In the genomic region with DNA sequence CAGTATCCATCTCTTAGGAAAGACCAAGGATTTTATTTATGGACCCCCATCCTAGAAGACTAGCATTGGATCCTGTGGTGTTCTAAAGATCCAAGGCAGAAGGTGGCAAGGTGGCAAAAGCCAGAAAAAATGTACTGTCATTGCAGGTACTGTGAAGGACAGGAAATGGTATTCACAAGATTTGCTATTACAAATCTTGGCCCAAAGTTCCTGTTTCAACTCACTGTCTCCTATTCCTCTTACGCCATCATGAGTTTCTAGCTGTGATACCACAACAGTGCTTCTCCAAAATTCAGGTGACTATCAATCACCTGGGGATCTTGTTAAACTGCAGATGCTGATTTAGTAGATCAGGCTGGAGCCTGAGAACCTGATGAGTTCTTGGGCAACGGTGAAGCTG, we compare ENCODE assay signal across 18 cellular contexts. TPM values are rescaled to one million over a fixed set of nuclear protein-coding genes. Genes with fewer than 3 reads are reported as not detected.
DNase-seq lines count a peak whose midpoint lies in the region; ATAC-seq, FAIRE-seq and TF ChIP-seq lines count a peak whose summit lies in the region.
"Had no signal": no experiment of that assay in that cellular context is flagged by ENCODE, and none has a peak within 500 bp of the region (broad histone marks: within the 10 kb centered on the region; RNA-seq: fewer than 3 reads in every experiment).

No MANE protein-coding gene starts in this region.

- DNase-seq in AML-193 (lab: John Stamatoyannopoulos, UW) (peak; percentile 3 to 20), mucosa of descending colon (no peak), GM19239 (ENCODE audit: insufficient read length, low spot score) (no peak), adrenal gland (no peak)
- no peak for DNase-seq in CD8-positive, alpha-beta T cell
- DNase-seq in activated CD4-positive, alpha-beta memory T cell treated with anti-CD3 and anti-CD28 coated beads for 36 hours = no peak
- DNase-seq in stimulated activated naive CD4-positive, alpha-beta T cell treated with Interleukin-2 at 50 U/mL for 16 hours (lab: John Stamatoyannopoulos, UW) = no peak
- DNase-seq: activated effector memory CD4-positive, alpha-beta T cell treated with Interleukin-2 at 50 U/mL for 16 hours; heart right ventricle; left colon; mesenchymal stem cell; NCI-H1694 treated with DMSO at 0.1 percent for 48 hours; NCI-H526 treated with DMSO at 0.1 percent for 48 hours; stimulated activated CD4-positive, alpha-beta T cell treated with anti-CD3 and anti-CD28 coated beads, Interleukin-12 subunit alpha, Interleukin-12 subunit beta, amount 100 ng/mL, for 4 hours had no signal

- CTCF ChIA-PET in CD8-positive, alpha-beta T cell (lab: Charles Lee) = interaction anchor here (0.8 to 2.0 kb wide), 6 partner anchors 8 to 154 kb away, joined by 3 to 6 read pairs (median 4); no protein-coding TSS in a partner anchor
- CTCF ChIA-PET in activated CD4-positive, alpha-beta memory T cell treated with anti-CD3 and anti-CD28 coated beads for 36 hours (lab: Charles Lee) = interaction anchor here (0.6 to 2.3 kb wide), 3 partner anchors 9 to 244 kb away, joined by 3 to 8 read pairs (median 6); no protein-coding TSS in a partner anchor

- H3K27ac ChIP-seq in CD8-positive, alpha-beta T cell (ENCODE audit: low read depth, low read length) = no peak overlapping the region
- no peak overlapping the region for H3K27ac ChIP-seq in adrenal gland

- H3K4me3 ChIP-seq in CD8-positive, alpha-beta T cell (ENCODE audit: low read depth, low read length) = no peak overlapping the region
- H3K4me3 ChIP-seq in mucosa of descending colon (no peak overlapping the region), adrenal gland (no peak overlapping the region)
- H3K4me3 ChIP-seq: heart right ventricle, K562 had no signal

- ATAC-seq in CD8-positive, alpha-beta T cell = peak; percentile 32
- peak; percentile 44 for ATAC-seq in mucosa of descending colon
- ATAC-seq: HCT116, K562, left colon had no signal

- no peak for FAIRE-seq in GM19239 (lab: Jason Lieb, UNC)
- FAIRE-seq: K562 had no signal

- no peaks in the 10 kb centered on the region for H3K9me3 Mint-ChIP-seq in CD8-positive, alpha-beta T cell
- no peaks in the 10 kb centered on the region for H3K9me3 Mint-ChIP-seq in activated CD4-positive, alpha-beta memory T cell treated with anti-CD3 and anti-CD28 coated beads for 36 hours
- H3K9me3 Mint-ChIP-seq: dendritic cell treated with granulocyte-macrophage colony-stimulating factor and Interleukin-4, amounts not matched to agents 40 ng/mL and 50 ng/mL, for 4 days; type B pancreatic cell had no signal

- no peak overlapping the region for H3K4me3 Mint-ChIP-seq in CD8-positive, alpha-beta T cell
- no peak overlapping the region for H3K4me3 Mint-ChIP-seq in activated CD4-positive, alpha-beta memory T cell treated with anti-CD3 and anti-CD28 coated beads for 36 hours
- H3K4me3 Mint-ChIP-seq: dendritic cell treated with granulocyte-macrophage colony-stimulating factor and Interleukin-4, amounts not matched to agents 40 ng/mL and 50 ng/mL, for 4 days; type B pancreatic cell had no signal

- no peaks in the 10 kb centered on the region for H3K27me3 ChIP-seq in CD8-positive, alpha-beta T cell (ENCODE audit: insufficient read depth, low read length)
- H3K27me3 ChIP-seq in adrenal gland = no peaks in the 10 kb centered on the region
- H3K27me3 ChIP-seq: heart right ventricle had no signal

- H3K36me3 Mint-ChIP-seq in CD8-positive, alpha-beta T cell = peaks cover 46% of the 10 kb centered on the region
- peaks cover 16% of the 10 kb centered on the region for H3K36me3 Mint-ChIP-seq in activated CD4-positive, alpha-beta memory T cell treated with anti-CD3 and anti-CD28 coated beads for 36 hours

- H3K4me1 ChIP-seq in CD8-positive, alpha-beta T cell (ENCODE audit: insufficient read depth, low read length) = peaks cover 39% of the 10 kb centered on the region
- H3K4me1 ChIP-seq in mucosa of descending colon (ENCODE audit: low read depth) (no peaks in the 10 kb centered on the region), adrenal gland (replicated peaks in 1 of 2) (no peaks in the 10 kb centered on the region)

- POLR2A ChIA-PET in CD8-positive, alpha-beta T cell (lab: Charles Lee) = no interaction called here
- POLR2A ChIA-PET in activated CD4-positive, alpha-beta memory T cell treated with anti-CD3 and anti-CD28 coated beads for 36 hours (lab: Charles Lee) = no interaction called here

- intact Hi-C loops in CD8-positive, alpha-beta T cell (cut with DNase I, micrococcal nuclease) = no loop called here
- intact Hi-C loops in activated CD4-positive, alpha-beta memory T cell treated with anti-CD3 and anti-CD28 coated beads for 36 hours (cut with micrococcal nuclease) = loop anchor here (2.0 to 10.0 kb wide), 2 partner anchors 20 to 364 kb away; no protein-coding TSS in a partner anchor
- intact Hi-C loops in mucosa of descending colon (cut with DNase I, micrococcal nuclease) = no loop called here
- intact Hi-C loops in adrenal gland (cut with DNase I) = loop anchor here in 1 of 2 donors (10.0 kb wide), 1 partner anchor 46 kb away; no protein-coding TSS in a partner anchor

- H3K4me1 Mint-ChIP-seq in CD8-positive, alpha-beta T cell (ENCODE audit: low read depth) = peaks cover 42% of the 10 kb centered on the region
- peaks cover 50% of the 10 kb centered on the region for H3K4me1 Mint-ChIP-seq in activated CD4-positive, alpha-beta memory T cell treated with anti-CD3 and anti-CD28 coated beads for 36 hours (ENCODE audit: low read depth)

- H3K9me3 ChIP-seq in CD8-positive, alpha-beta T cell (ENCODE audit: low read length) = no peaks in the 10 kb centered on the region
- no peaks in the 10 kb centered on the region for H3K9me3 ChIP-seq in mucosa of descending colon
- no peaks in the 10 kb centered on the region for H3K9me3 ChIP-seq in adrenal gland (replicated peaks in 1 of 3)
- H3K9me3 ChIP-seq: heart right ventricle had no signal

- TF ChIP-seq CTCF in CD8-positive, alpha-beta T cell (IDR thresholded peaks at IDR 0.05) = no peak
- TF ChIP-seq CTCF in mucosa of descending colon (IDR thresholded peaks at IDR 0.05) (no peak), adrenal gland (IDR thresholded peaks at IDR 0.05) (no peak)

- no peak for TF ChIP-seq POLR2A in adrenal gland (IDR thresholded peaks at IDR 0.05)

- peaks cover 18% of the 10 kb centered on the region for H3K36me3 ChIP-seq in CD8-positive, alpha-beta T cell (ENCODE audit: insufficient read depth, low read length)
- H3K36me3 ChIP-seq in mucosa of descending colon (ENCODE audit: low read depth) (no peaks in the 10 kb centered on the region), adrenal gland (replicated peaks in 1 of 2) (peaks cover 0 to 37% of the 10 kb centered on the region in 2 donors)

- H3K27ac Mint-ChIP-seq in CD8-positive, alpha-beta T cell = peak overlapping the region; percentile 63
- H3K27ac Mint-ChIP-seq in activated CD4-positive, alpha-beta memory T cell treated with anti-CD3 and anti-CD28 coated beads for 36 hours = peak overlapping the region; percentile 56
- H3K27ac Mint-ChIP-seq: dendritic cell treated with granulocyte-macrophage colony-stimulating factor and Interleukin-4, amounts not matched to agents 40 ng/mL and 50 ng/mL, for 4 days; type B pancreatic cell had no signal

- 78 to 100% (median 92%) methylated on average over 2 of the region's 2 CpGs for WGBS in adrenal gland, 4 donors

- H3K27me3 Mint-ChIP-seq in CD8-positive, alpha-beta T cell (ENCODE audit: low read depth) = no peaks in the 10 kb centered on the region
- H3K27me3 Mint-ChIP-seq in activated CD4-positive, alpha-beta memory T cell treated with anti-CD3 and anti-CD28 coated beads for 36 hours = no peaks in the 10 kb centered on the region
- H3K27me3 Mint-ChIP-seq: dendritic cell treated with granulocyte-macrophage colony-stimulating factor and Interleukin-4, amounts not matched to agents 40 ng/mL and 50 ng/mL, for 4 days; type B pancreatic cell had no signal

RNA-seq across cellular contexts. Expression of gene ACP6, which starts 21.4 kb away (rescaled TPM):
- total RNA-seq in CD8-positive, alpha-beta T cell = 1 to 10 TPM; 4.4 to 4.9 TPM
- 10 to 100 TPM; 11.6 to 12.5 TPM for total RNA-seq in activated CD4-positive, alpha-beta memory T cell treated with anti-CD3 and anti-CD28 coated beads for 36 hours
- 10 to 100 TPM; 20.8 to 22.6 (median 22.3) TPM for total RNA-seq in mucosa of descending colon
- total RNA-seq in adrenal gland = 10 to 100 TPM in 6 of 8 donors, 1 to 10 TPM in 2; 7.4 to 32.6 (median 21.0) TPM
- 10 to 100 TPM; 16.3 to 24.6 (median 20.6) TPM for polyA plus RNA-seq in adrenal gland

Comparison
In these comparisons a context has a peak if more than half of its experiments do, and no peak if none do; other contexts are left out.
1. DNase-seq: peak in AML-193 (2 of 2); none in CD8-positive, alpha-beta T cell (0 of 7), activated CD4-positive, alpha-beta memory T cell treated with anti-CD3 and anti-CD28 coated beads for 36 hours (single experiment), mucosa of descending colon (0 of 3), GM19239 (single experiment), stimulated activated naive CD4-positive, alpha-beta T cell treated with Interleukin-2 at 50 U/mL for 16 hours (single experiment) and adrenal gland (0 of 7).